In the genomic region with DNA sequence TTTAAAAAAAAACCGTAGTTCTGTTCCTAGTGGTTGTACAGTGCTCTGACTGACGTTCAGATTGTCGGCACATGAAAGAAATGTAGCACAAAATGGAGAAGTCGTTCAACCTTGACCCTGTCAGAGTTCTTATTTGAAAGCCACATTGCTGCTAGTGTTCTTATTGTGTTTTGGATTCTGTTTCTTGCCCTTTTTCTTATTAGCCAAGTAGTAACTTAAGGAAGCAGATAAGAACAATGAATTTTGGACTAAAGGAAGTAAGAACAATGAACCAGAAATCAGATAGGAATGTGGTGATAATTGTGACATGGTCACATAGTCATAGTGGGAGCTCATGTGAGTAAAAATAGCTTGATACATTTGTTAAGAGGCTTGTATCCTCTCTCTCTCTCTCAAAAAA, we compare ENCODE assay signal across 13 cellular contexts. TPM values are rescaled to one million over a fixed set of nuclear protein-coding genes. Genes with fewer than 3 reads are reported as not detected.
DNase-seq lines count a peak whose midpoint lies in the region; ATAC-seq and TF ChIP-seq lines count a peak whose summit lies in the region.
"Had no signal": no experiment of that assay in that cellular context is flagged by ENCODE, and none has a peak within 500 bp of the region (broad histone marks: within the 10 kb centered on the region; RNA-seq: fewer than 3 reads in every experiment).

No MANE protein-coding gene starts in this region.

- H3K9me2 ChIP-seq in OCI-LY7 (ENCODE audit: insufficient read depth, low read length) = no peaks in the 10 kb centered on the region

- DNase-seq in SJSA1 (ENCODE audit: low read depth in 1 of 2, low spot score in 2 of 2) = peak in 1 of 2 experiments; percentile 55
- DNase-seq in fibroblast of the aortic adventitia (ENCODE audit: low read depth) = peak; percentile 93
- DNase-seq in renal cortical epithelial cell (ENCODE audit: low read depth) = peak; percentile 27
- DNase-seq in NK-92 treated with Interleukin-12 subunit alpha and Interleukin-12 subunit beta, amount 100 ng/mL, for 24 hours (lab: John Stamatoyannopoulos, UW) = no peak
- DNase-seq in OCI-LY7 (ENCODE audit: low spot score) = no peak
- no peak for DNase-seq in CD14-positive monocyte (ENCODE audit: low spot score)
- DNase-seq: Calu3, midbrain, NCI-H1105, NCI-H69, retina had no signal

- POLR2A ChIA-PET in OCI-LY7 (lab: Charles Lee) = interaction anchor here (0.6 to 1.2 kb wide), 4 partner anchors 9 to 99 kb away, joined by 3 to 7 read pairs (median 4); no protein-coding TSS in a partner anchor

- no TSS peak for BruUV-seq in OCI-LY7 (replicated peaks; lab: Mats Ljungman, UMichigan)

- no peak overlapping the region for H2AFZ ChIP-seq in OCI-LY7 (ENCODE audit: low read length)

- H3K4me3 ChIP-seq in SJSA1 (no peak overlapping the region), fibroblast of the aortic adventitia (ENCODE audit: low read depth, low read length) (no peak overlapping the region), OCI-LY7 (ENCODE audit: low read depth, low read length, poor library complexity, severe bottlenecking) (no peak overlapping the region)

- H3K79me2 ChIP-seq in OCI-LY7 (ENCODE audit: insufficient read depth, low read depth, low read length) = peaks cover 19% of the 10 kb centered on the region; the same call in 1 of the 2 replicates

- H3K4me1 ChIP-seq in SJSA1 (replicated peaks) (peaks cover 24% of the 10 kb centered on the region), OCI-LY7 (ENCODE audit: insufficient read depth, low read length, poor library complexity, severe bottlenecking) (peaks cover 22% of the 10 kb centered on the region)

- no peak overlapping the region for H3K27ac Mint-ChIP-seq in CD14-positive monocyte

- peaks cover 0 to under 1% (median 0%) of the 10 kb centered on the region in 7 donors for H3K9me3 Mint-ChIP-seq in CD14-positive monocyte

- intact Hi-C loops in OCI-LY7 (cut with micrococcal nuclease; ENCODE audit: unreplicated experiment) = no loop called here
- intact Hi-C loops in CD14-positive monocyte (cut with micrococcal nuclease) = no loop called here

- H3K4me2 ChIP-seq in OCI-LY7 (ENCODE audit: low read length) = no peak overlapping the region

- ATAC-seq in GM19351 (IDR thresholded peaks at IDR 0.05; ENCODE audit: unreplicated experiment) (peak; percentile 57), HG02759 (IDR thresholded peaks at IDR 0.05; ENCODE audit: unreplicated experiment) (no peak)

- H3K4me1 Mint-ChIP-seq in CD14-positive monocyte = no peaks in the 10 kb centered on the region

- H3K27me3 ChIP-seq in SJSA1 (replicated peaks) = no peaks in the 10 kb centered on the region

- peak overlapping the region; percentile 41 for H3K27ac ChIP-seq in SJSA1
- H3K27ac ChIP-seq in OCI-LY7 (ENCODE audit: low read depth, low read length, poor library complexity, severe bottlenecking) = no peak overlapping the region

- no peak for TF ChIP-seq CTCF in fibroblast of the aortic adventitia (IDR thresholded peaks at IDR 0.05; ENCODE audit: insufficient read depth, low read length)
- no peak for TF ChIP-seq CTCF in OCI-LY7 (conservative IDR thresholded peaks at IDR 0.05; ENCODE audit: low read length)
- no peak for TF ChIP-seq CTCF in CD14-positive monocyte (IDR thresholded peaks at IDR 0.05)

- no peaks in the 10 kb centered on the region for H4K20me1 ChIP-seq in OCI-LY7 (ENCODE audit: insufficient read depth, low read length)

- H3K36me3 ChIP-seq in SJSA1 (peaks cover 23% of the 10 kb centered on the region), OCI-LY7 (ENCODE audit: insufficient read depth, low read length) (peaks cover 94% of the 10 kb centered on the region)

- H3K4me3 Mint-ChIP-seq in CD14-positive monocyte = no peak overlapping the region

- H3K9me3 ChIP-seq in SJSA1 (replicated peaks) (no peaks in the 10 kb centered on the region), OCI-LY7 (ENCODE audit: low read length) (peaks cover 11% of the 10 kb centered on the region)

- peaks cover 64 to 74% of the 10 kb centered on the region in 2 donors for H3K36me3 Mint-ChIP-seq in CD14-positive monocyte

- CTCF ChIA-PET in OCI-LY7 (lab: Charles Lee; ENCODE audit: unreplicated experiment) = no interaction called here

- H3K27me3 Mint-ChIP-seq in CD14-positive monocyte (ENCODE audit: low read depth in 3 of 3) = peaks cover 0 to 2% (median 0%) of the 10 kb centered on the region in 3 donors

RNA-seq across cellular contexts. Expression of gene RPIA, which starts 45.9 kb away (rescaled TPM):
- total RNA-seq in SJSA1 (2014; rRNA removed; shearing (Covaris generic)) = 3.8 and 4.9 TPM in 2 replicates
- 7.6 and 24.1 TPM in 2 replicates for total RNA-seq in fibroblast of the aortic adventitia (ENCODE audit: low replicate concordance)
- 8.1 and 8.7 TPM in 2 replicates for total RNA-seq in renal cortical epithelial cell
- total RNA-seq in OCI-LY7 (2014; rRNA removed; shearing (Covaris generic)) = 31.6 and 36.9 TPM in 2 replicates
- 58.5 and 68.1 TPM in 2 replicates for total RNA-seq in OCI-LY7 (2022)
- polyA plus RNA-seq in CD14-positive monocyte = 10 to 100 TPM; 17.9 to 23.1 TPM

Comparison
In these comparisons a context has a peak if more than half of its experiments do, and no peak if none do; other contexts are left out.
1. DNase-seq: peak in fibroblast of the aortic adventitia (single experiment) and renal cortical epithelial cell (single experiment); none in NK-92 treated with Interleukin-12 subunit alpha and Interleukin-12 subunit beta, amount 100 ng/mL, for 24 hours (single experiment), OCI-LY7 (single experiment) and CD14-positive monocyte (single experiment).